ENCODE assay signal across 1 cellular context in the genomic region with DNA sequence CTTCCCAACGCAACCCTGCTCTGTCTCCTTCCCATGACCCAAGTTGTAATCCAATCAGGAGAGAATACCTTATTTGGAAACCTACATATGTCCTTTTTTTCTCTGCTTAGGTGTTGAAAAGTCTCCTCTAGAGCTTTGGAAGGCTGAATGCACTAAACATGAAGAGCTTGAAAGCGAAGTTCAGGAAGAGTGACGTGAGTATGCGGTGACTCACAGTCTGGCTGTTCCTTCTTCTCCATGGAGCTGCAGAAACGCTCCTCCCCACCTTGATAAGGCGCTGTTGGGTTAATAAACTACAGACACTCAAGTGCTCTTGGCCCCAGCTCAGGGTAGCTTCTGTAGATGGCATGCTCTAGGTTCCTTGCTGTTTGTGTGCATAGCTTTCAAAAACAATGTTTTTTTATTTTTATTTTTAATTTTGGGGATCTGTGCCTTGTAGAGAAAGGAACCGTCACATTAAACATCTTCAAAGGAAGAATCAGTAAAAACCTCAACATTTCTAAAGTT.
TF ChIP-seq lines count a peak whose summit lies in the region.

No MANE protein-coding gene starts in this region.

TF ChIP-seq in HEK293, 187 proteins besides CTCF, POLR2A, EP300 and RAD21 (continued from another document):
- TF ChIP-seq, protein P1, sequence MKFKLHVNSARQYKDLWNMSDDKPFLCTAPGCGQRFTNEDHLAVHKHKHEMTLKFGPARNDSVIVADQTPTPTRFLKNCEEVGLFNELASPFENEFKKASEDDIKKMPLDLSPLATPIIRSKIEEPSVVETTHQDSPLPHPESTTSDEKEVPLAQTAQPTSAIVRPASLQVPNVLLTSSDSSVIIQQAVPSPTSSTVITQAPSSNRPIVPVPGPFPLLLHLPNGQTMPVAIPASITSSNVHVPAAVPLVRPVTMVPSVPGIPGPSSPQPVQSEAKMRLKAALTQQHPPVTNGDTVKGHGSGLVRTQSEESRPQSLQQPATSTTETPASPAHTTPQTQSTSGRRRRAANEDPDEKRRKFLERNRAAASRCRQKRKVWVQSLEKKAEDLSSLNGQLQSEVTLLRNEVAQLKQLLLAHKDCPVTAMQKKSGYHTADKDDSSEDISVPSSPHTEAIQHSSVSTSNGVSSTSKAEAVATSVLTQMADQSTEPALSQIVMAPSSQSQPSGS (tag by site-specific recombination; IDR thresholded peaks at IDR 0.05; ENCODE audit: low read depth): peak; percentile 42; the same call in 1 of the 2 replicates
- no peak for TF ChIP-seq ZNF433 (tag by site-specific recombination; IDR thresholded peaks at IDR 0.05; ENCODE audit: low read depth)
- TF ChIP-seq, protein P2, sequence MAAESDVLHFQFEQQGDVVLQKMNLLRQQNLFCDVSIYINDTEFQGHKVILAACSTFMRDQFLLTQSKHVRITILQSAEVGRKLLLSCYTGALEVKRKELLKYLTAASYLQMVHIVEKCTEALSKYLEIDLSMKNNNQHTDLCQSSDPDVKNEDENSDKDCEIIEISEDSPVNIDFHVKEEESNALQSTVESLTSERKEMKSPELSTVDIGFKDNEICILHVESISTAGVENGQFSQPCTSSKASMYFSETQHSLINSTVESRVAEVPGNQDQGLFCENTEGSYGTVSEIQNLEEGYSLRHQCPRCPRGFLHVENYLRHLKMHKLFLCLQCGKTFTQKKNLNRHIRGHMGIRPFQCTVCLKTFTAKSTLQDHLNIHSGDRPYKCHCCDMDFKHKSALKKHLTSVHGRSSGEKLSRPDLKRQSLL (tag by site-specific recombination; IDR thresholded peaks at IDR 0.05): peak; percentile 66
- no peak for TF ChIP-seq ZNF19 (tag by site-specific recombination; IDR thresholded peaks at IDR 0.05; ENCODE audit: low read depth)
- no peak for TF ChIP-seq ZFHX2 (tag by site-specific recombination; conservative IDR thresholded peaks at IDR 0.05)
- TF ChIP-seq ZIC2 (tag by site-specific recombination; IDR thresholded peaks at IDR 0.05): no peak
- no peak for TF ChIP-seq ZNF501 (tag by site-specific recombination; IDR thresholded peaks at IDR 0.05)
- TF ChIP-seq PRDM1 (tag by site-specific recombination; IDR thresholded peaks at IDR 0.05): peak; percentile 97
- TF ChIP-seq, protein P3, sequence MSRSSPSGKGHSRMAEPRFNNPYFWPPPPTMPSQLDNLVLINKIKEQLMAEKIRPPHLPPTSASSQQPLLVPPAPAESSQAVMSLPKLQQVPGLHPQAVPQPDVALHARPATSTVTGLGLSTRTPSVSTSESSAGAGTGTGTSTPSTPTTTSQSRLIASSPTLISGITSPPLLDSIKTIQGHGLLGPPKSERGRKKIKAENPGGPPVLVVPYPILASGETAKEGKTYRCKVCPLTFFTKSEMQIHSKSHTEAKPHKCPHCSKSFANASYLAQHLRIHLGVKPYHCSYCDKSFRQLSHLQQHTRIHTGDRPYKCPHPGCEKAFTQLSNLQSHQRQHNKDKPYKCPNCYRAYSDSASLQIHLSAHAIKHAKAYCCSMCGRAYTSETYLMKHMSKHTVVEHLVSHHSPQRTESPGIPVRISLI (tag by site-specific recombination; IDR thresholded peaks at IDR 0.05): peak; percentile 68; the same call in 1 of the 2 replicates
- no peak for TF ChIP-seq ZNF37A (tag by site-specific recombination; IDR thresholded peaks at IDR 0.05)
- no peak for TF ChIP-seq ZNF626 (tag by site-specific recombination; IDR thresholded peaks at IDR 0.05)
- TF ChIP-seq, protein P4, sequence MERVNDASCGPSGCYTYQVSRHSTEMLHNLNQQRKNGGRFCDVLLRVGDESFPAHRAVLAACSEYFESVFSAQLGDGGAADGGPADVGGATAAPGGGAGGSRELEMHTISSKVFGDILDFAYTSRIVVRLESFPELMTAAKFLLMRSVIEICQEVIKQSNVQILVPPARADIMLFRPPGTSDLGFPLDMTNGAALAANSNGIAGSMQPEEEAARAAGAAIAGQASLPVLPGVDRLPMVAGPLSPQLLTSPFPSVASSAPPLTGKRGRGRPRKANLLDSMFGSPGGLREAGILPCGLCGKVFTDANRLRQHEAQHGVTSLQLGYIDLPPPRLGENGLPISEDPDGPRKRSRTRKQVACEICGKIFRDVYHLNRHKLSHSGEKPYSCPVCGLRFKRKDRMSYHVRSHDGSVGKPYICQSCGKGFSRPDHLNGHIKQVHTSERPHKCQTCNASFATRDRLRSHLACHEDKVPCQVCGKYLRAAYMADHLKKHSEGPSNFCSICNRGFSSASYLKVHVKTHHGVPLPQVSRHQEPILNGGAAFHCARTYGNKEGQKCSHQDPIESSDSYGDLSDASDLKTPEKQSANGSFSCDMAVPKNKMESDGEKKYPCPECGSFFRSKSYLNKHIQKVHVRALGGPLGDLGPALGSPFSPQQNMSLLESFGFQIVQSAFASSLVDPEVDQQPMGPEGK (tag by site-specific recombination; IDR thresholded peaks at IDR 0.05): peak; percentile 58
- TF ChIP-seq, protein P5, sequence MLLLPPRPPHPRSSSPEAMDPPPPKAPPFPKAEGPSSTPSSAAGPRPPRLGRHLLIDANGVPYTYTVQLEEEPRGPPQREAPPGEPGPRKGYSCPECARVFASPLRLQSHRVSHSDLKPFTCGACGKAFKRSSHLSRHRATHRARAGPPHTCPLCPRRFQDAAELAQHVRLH (tag by site-specific recombination; IDR thresholded peaks at IDR 0.05): peak; percentile 28; the same call in 1 of the 2 replicates
- TF ChIP-seq ZBTB17 (tag by site-specific recombination; IDR thresholded peaks at IDR 0.05): peak; percentile 59
- TF ChIP-seq, protein P6, sequence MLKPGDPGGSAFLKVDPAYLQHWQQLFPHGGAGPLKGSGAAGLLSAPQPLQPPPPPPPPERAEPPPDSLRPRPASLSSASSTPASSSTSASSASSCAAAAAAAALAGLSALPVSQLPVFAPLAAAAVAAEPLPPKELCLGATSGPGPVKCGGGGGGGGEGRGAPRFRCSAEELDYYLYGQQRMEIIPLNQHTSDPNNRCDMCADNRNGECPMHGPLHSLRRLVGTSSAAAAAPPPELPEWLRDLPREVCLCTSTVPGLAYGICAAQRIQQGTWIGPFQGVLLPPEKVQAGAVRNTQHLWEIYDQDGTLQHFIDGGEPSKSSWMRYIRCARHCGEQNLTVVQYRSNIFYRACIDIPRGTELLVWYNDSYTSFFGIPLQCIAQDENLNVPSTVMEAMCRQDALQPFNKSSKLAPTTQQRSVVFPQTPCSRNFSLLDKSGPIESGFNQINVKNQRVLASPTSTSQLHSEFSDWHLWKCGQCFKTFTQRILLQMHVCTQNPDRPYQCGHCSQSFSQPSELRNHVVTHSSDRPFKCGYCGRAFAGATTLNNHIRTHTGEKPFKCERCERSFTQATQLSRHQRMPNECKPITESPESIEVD (tag by site-specific recombination; IDR thresholded peaks at IDR 0.05): peak; percentile 70; the same call in 1 of the 2 replicates
- TF ChIP-seq ZNF184 (tag by site-specific recombination; IDR thresholded peaks at IDR 0.05): no peak
- TF ChIP-seq SETDB1 (IDR thresholded peaks at IDR 0.05; ENCODE audit: insufficient read length, low read length): no peak
